Comparison of ENCODE assay signal across 25 cellular contexts in genomic region chr10:72435570-72435969, GRCh38.
DNase-seq lines count a peak whose midpoint lies in the region; ATAC-seq and TF ChIP-seq lines count a peak whose summit lies in the region.
"Had no signal": no experiment of that assay in that cellular context is flagged by ENCODE, and none has a peak within 500 bp of the region (broad histone marks: within the 10 kb centered on the region; RNA-seq: fewer than 3 reads in every experiment).

No MANE protein-coding gene starts in this region.

- H3K27ac Mint-ChIP-seq in progenitor cell of endocrine pancreas: peak overlapping the region; percentile 62
- H3K27ac Mint-ChIP-seq: CD4-positive, CD25-positive, alpha-beta regulatory T cell; CD8-positive, alpha-beta memory T cell had no signal

- H3K4me3 Mint-ChIP-seq in progenitor cell of endocrine pancreas (ENCODE audit: low read depth): no peak overlapping the region
- H3K4me3 Mint-ChIP-seq: CD14-positive monocyte; CD4-positive, CD25-positive, alpha-beta regulatory T cell; CD8-positive, alpha-beta memory T cell had no signal

- H3K27ac ChIP-seq in VCaP: peak overlapping the region; percentile 30
- H3K27ac ChIP-seq: BLaER1 had no signal

- H3K27me3 Mint-ChIP-seq in progenitor cell of endocrine pancreas: no peaks in the 10 kb centered on the region
- H3K27me3 Mint-ChIP-seq: CD4-positive, alpha-beta memory T cell; CD4-positive, CD25-positive, alpha-beta regulatory T cell; CD8-positive, alpha-beta memory T cell had no signal

- H3K4me1 Mint-ChIP-seq in progenitor cell of endocrine pancreas (ENCODE audit: low read depth): peaks cover 12% of the 10 kb centered on the region
- H3K4me1 Mint-ChIP-seq: CD4-positive, alpha-beta memory T cell; CD8-positive, alpha-beta memory T cell had no signal

- peaks cover 33% of the 10 kb centered on the region for H3K36me3 Mint-ChIP-seq in progenitor cell of endocrine pancreas (ENCODE audit: insufficient read depth)

- ATAC-seq in HG02852 (IDR thresholded peaks at IDR 0.05; ENCODE audit: unreplicated experiment): no peak
- ATAC-seq in GM21447 (IDR thresholded peaks at IDR 0.05; ENCODE audit: unreplicated experiment): no peak
- ATAC-seq: GM12878 had no signal

- H3K9me3 Mint-ChIP-seq in progenitor cell of endocrine pancreas (ENCODE audit: low read depth): peaks cover 23% of the 10 kb centered on the region
- H3K9me3 Mint-ChIP-seq: CD4-positive, alpha-beta memory T cell; CD8-positive, alpha-beta memory T cell had no signal

- TF ChIP-seq CTCF in VCaP (conservative IDR thresholded peaks at IDR 0.05) (no peak), progenitor cell of endocrine pancreas (IDR thresholded peaks at IDR 0.05; ENCODE audit: unreplicated experiment) (no peak)

- DNase-seq in occipital lobe (lab: John Stamatoyannopoulos, UW) (peak; percentile 11), progenitor cell of endocrine pancreas (ENCODE audit: low spot score, unreplicated experiment) (no peak), MV-4-11 (lab: John Stamatoyannopoulos, UW) (no peak), NCI-H1930 (lab: John Stamatoyannopoulos, UW) (no peak)
- DNase-seq: 8988T; ACHN; BE2C; C1 segment of cervical spinal cord; CD4-positive, alpha-beta memory T cell; CD4-positive, CD25-positive, alpha-beta regulatory T cell; CD8-positive, alpha-beta memory T cell; COR-L47; DMS 273 treated with DMSO at 0.1 percent for 48 hours; DMS153; DMS53; DMS79; DND-41; EL; GDM1 had no signal
